Comparison of ENCODE assay signal across 14 cellular contexts in genomic region chr16:17147942-17148341, GRCh38.
DNase-seq lines count a peak whose midpoint lies in the region; ATAC-seq and TF ChIP-seq lines count a peak whose summit lies in the region.
"Had no signal": no experiment of that assay in that cellular context is flagged by ENCODE, and none has a peak within 500 bp of the region (broad histone marks: within the 10 kb centered on the region; RNA-seq: fewer than 3 reads in every experiment).

No MANE protein-coding gene starts in this region.

- H3K4me1 Mint-ChIP-seq in stimulated activated effector memory CD8-positive, alpha-beta T cell treated with anti-CD3 and anti-CD28 coated beads, Interleukin-12 subunit alpha, Interleukin-12 subunit beta, amount 100 ng/mL, for 72 hours, result no peaks in the 10 kb centered on the region

- DNase-seq in NCI-H510A (lab: John Stamatoyannopoulos, UW) (peak; percentile 26), NCI-H510A treated with DMSO at 0.1 percent for 48 hours (lab: John Stamatoyannopoulos, UW) (no peak), WERI-Rb-1 (peak; percentile 54)
- no peak for DNase-seq in stimulated activated effector memory CD8-positive, alpha-beta T cell treated with anti-CD3 and anti-CD28 coated beads, Interleukin-12 subunit alpha, Interleukin-12 subunit beta, amount 100 ng/mL, for 72 hours (ENCODE audit: low spot score in 2 of 2)
- DNase-seq: C1 segment of cervical spinal cord; CD4-positive, alpha-beta memory T cell; COR-L47; DMS153; DND-41; GOT3; HFFc6 had no signal

- H3K36me3 ChIP-seq in WERI-Rb-1, result no peaks in the 10 kb centered on the region
- H3K36me3 ChIP-seq: HAP-1 had no signal

- no peak for TF ChIP-seq CTCF in WERI-Rb-1 (IDR thresholded peaks at IDR 0.05; ENCODE audit: low read depth, low read length)

- H3K9me3 ChIP-seq in WERI-Rb-1 (ENCODE audit: severe bottlenecking), result no peaks in the 10 kb centered on the region
- H3K9me3 ChIP-seq: HAP-1 had no signal

- H3K27ac ChIP-seq in WERI-Rb-1, result no peak overlapping the region

- ATAC-seq in esophagus mucosa (peak; percentile 81), HG03432 (IDR thresholded peaks at IDR 0.05; ENCODE audit: unreplicated experiment) (no peak)
- ATAC-seq in stimulated activated effector memory CD8-positive, alpha-beta T cell treated with anti-CD3 and anti-CD28 coated beads, Interleukin-12 subunit alpha, Interleukin-12 subunit beta, amount 100 ng/mL, for 72 hours, result no peak

- no peak overlapping the region for H3K4me3 ChIP-seq in WERI-Rb-1 (ENCODE audit: low read depth, low read length)
- H3K4me3 ChIP-seq: HAP-1 had no signal

- H3K36me3 Mint-ChIP-seq in stimulated activated effector memory CD8-positive, alpha-beta T cell treated with anti-CD3 and anti-CD28 coated beads, Interleukin-12 subunit alpha, Interleukin-12 subunit beta, amount 100 ng/mL, for 72 hours, result no peaks in the 10 kb centered on the region

- H3K9me3 Mint-ChIP-seq in stimulated activated effector memory CD8-positive, alpha-beta T cell treated with anti-CD3 and anti-CD28 coated beads, Interleukin-12 subunit alpha, Interleukin-12 subunit beta, amount 100 ng/mL, for 72 hours, result no peaks in the 10 kb centered on the region
- H3K9me3 Mint-ChIP-seq: CD4-positive, alpha-beta memory T cell; HFFc6 had no signal

- H3K27ac Mint-ChIP-seq in stimulated activated effector memory CD8-positive, alpha-beta T cell treated with anti-CD3 and anti-CD28 coated beads, Interleukin-12 subunit alpha, Interleukin-12 subunit beta, amount 100 ng/mL, for 72 hours, result peak overlapping the region; percentile 26
- H3K27ac Mint-ChIP-seq: HFFc6 had no signal

- H3K4me3 Mint-ChIP-seq in stimulated activated effector memory CD8-positive, alpha-beta T cell treated with anti-CD3 and anti-CD28 coated beads, Interleukin-12 subunit alpha, Interleukin-12 subunit beta, amount 100 ng/mL, for 72 hours, result no peak overlapping the region
- H3K4me3 Mint-ChIP-seq: CD4-positive, alpha-beta memory T cell; HFFc6 had no signal

- H3K27me3 ChIP-seq in WERI-Rb-1 (ENCODE audit: insufficient read depth, low read depth, severe bottlenecking), result no peaks in the 10 kb centered on the region

Comparison
In these comparisons a context has a peak if more than half of its experiments do, and no peak if none do; other contexts are left out.
1. DNase-seq: peak in NCI-H510A (single experiment) and WERI-Rb-1 (single experiment); none in NCI-H510A treated with DMSO at 0.1 percent for 48 hours (single experiment) and stimulated activated effector memory CD8-positive, alpha-beta T cell treated with anti-CD3 and anti-CD28 coated beads, Interleukin-12 subunit alpha, Interleukin-12 subunit beta, amount 100 ng/mL, for 72 hours (0 of 2).